1 cellular context compared by ENCODE assay signal in genomic region chr14:35809597-35809996, GRCh38.
TF ChIP-seq lines count a peak whose summit lies in the region.

No MANE protein-coding gene starts in this region.

TF ChIP-seq in liver, 16 proteins besides CTCF, POLR2A, EP300 and RAD21 (continued from another document):
- no peak for TF ChIP-seq ZBTB33 (IDR thresholded peaks at IDR 0.05)
